In genomic region chr11:12066799-12067508, GRCh38 we compare ENCODE assay signal across 8 cellular contexts. TPM values are rescaled to one million over a fixed set of nuclear protein-coding genes. Genes with fewer than 3 reads are reported as not detected.
A peak's percentile ranks its signal among the peaks of the same experiment; 100 is the strongest.
DNase-seq lines count a peak whose midpoint lies in the region; ATAC-seq and TF ChIP-seq lines count a peak whose summit lies in the region.

No MANE protein-coding gene starts in this region.

- RAD21 ChIA-PET in HCT116 (lab: Charles Lee; ENCODE audit: low non-redundant PET in 1 of 2, low total read pairs in 2 of 2, uncharacterized antibody in 2 of 2, unreplicated experiment in 2 of 2), result interaction anchor here in 1 of 2 experiments (1.3 kb wide), 1 partner anchor 21 kb away, joined by 4 read pairs; no protein-coding TSS in a partner anchor

- H3K9me2 ChIP-seq in HCT116 (ENCODE audit: insufficient read depth), result no peaks in the 10 kb centered on the region
- no peaks in the 10 kb centered on the region for H3K9me2 ChIP-seq in PC-9 (ENCODE audit: insufficient read depth)

- 23 to 38% methylated on average over 8 of the region's 8 CpGs for WGBS in sigmoid colon, 2 donors

- no peak for TF ChIP-seq CTCF in HCT116 (IDR thresholded peaks at IDR 0.05 in 2 of 3, conservative IDR thresholded peaks at IDR 0.05 in 1 of 3; ENCODE audit: borderline replicate concordance in 1 of 3, insufficient read depth in 1 of 3, low read depth in 2 of 3, low read length in 2 of 3)
- no peak for TF ChIP-seq CTCF in PC-9 (conservative IDR thresholded peaks at IDR 0.05)
- TF ChIP-seq CTCF in sigmoid colon (IDR thresholded peaks at IDR 0.05), result no peak

- H3K4me1 ChIP-seq in HCT116 (ENCODE audit: control insufficient read depth in 1 of 2, insufficient read depth in 2 of 2, low read length in 2 of 2) (peaks cover 31 to 50% of the 10 kb centered on the region in 2 experiments), PC-9 (replicated peaks; ENCODE audit: insufficient read depth) (peaks cover 39% of the 10 kb centered on the region), sigmoid colon (peaks cover 0 to 30% (median 22%) of the 10 kb centered on the region in 4 donors)

- no peak overlapping the region for H3K4me3 Mint-ChIP-seq in activated naive CD8-positive, alpha-beta T cell treated with anti-CD3 and anti-CD28 coated beads for 36 hours

- H3K36me3 ChIP-seq in HCT116 (ENCODE audit: control insufficient read depth in 1 of 2, insufficient read depth in 2 of 2, low read length in 2 of 2), result no peaks in the 10 kb centered on the region
- H3K36me3 ChIP-seq in PC-9 (ENCODE audit: low read depth), result no peaks in the 10 kb centered on the region
- H3K36me3 ChIP-seq in sigmoid colon, result no peaks in the 10 kb centered on the region

- H4K20me1 ChIP-seq in HCT116 (ENCODE audit: insufficient read depth) (no peaks in the 10 kb centered on the region), PC-9 (ENCODE audit: insufficient read depth) (no peaks in the 10 kb centered on the region)

- H3K4me3 ChIP-seq in HCT116 (replicated peaks in 1 of 2; ENCODE audit: low read depth in 1 of 2, low read length in 2 of 2) (peak overlapping the region in 1 of 2 experiments; percentile 30; a peak in 2 of 4 replicates), PC-9 (peak overlapping the region; percentile 26; the same call in 1 of the 2 replicates), sigmoid colon (no peak overlapping the region)

- ATAC-seq in HCT116, result peak; percentile 49

- H3K27ac Mint-ChIP-seq in activated naive CD8-positive, alpha-beta T cell treated with anti-CD3 and anti-CD28 coated beads for 36 hours, result no peak overlapping the region

- H3K4me1 Mint-ChIP-seq in activated naive CD8-positive, alpha-beta T cell treated with anti-CD3 and anti-CD28 coated beads for 36 hours, result no peaks in the 10 kb centered on the region

- no peaks in the 10 kb centered on the region for H3K9me3 ChIP-seq in HCT116 (ENCODE audit: control insufficient read depth in 1 of 2, insufficient read depth in 1 of 2, low read depth in 1 of 2, low read length in 2 of 2)
- H3K9me3 ChIP-seq in PC-9 (ENCODE audit: insufficient read depth, low read depth), result no peaks in the 10 kb centered on the region
- H3K9me3 ChIP-seq in sigmoid colon, result no peaks in the 10 kb centered on the region

- BruUV-seq in HCT116 (replicated peaks; lab: Mats Ljungman, UMichigan) (TSS peak; percentile 93), PC-9 (replicated peaks; lab: Mats Ljungman, UMichigan) (TSS peak; percentile 79)

- peaks cover 19% of the 10 kb centered on the region for H3F3A ChIP-seq in PC-9 (ENCODE audit: insufficient read depth, low read depth)

- POLR2A ChIA-PET in HCT116 (lab: Charles Lee) (interaction anchor here (0.7 to 5.3 kb wide), 5 partner anchors 11 to 112 kb away, joined by 3 to 43 read pairs (median 4); no protein-coding TSS in a partner anchor), PC-9 (lab: Charles Lee; ENCODE audit: unreplicated experiment) (interaction anchor here (0.6 to 1.7 kb wide), 3 partner anchors 20 to 36 kb away, joined by 3 to 33 read pairs (median 7); no protein-coding TSS in a partner anchor)

- no peak overlapping the region for H2AFZ ChIP-seq in HCT116 (ENCODE audit: low read depth, low read length, poor library complexity, severe bottlenecking)
- H2AFZ ChIP-seq in PC-9, result no peak overlapping the region; the same call in 1 of the 2 replicates

- CTCF ChIA-PET in HCT116 (lab: Charles Lee) (interaction anchor here (1.5 to 2.2 kb wide), 3 partner anchors 16 to 222 kb away, joined by 4 to 6 read pairs (median 5); no protein-coding TSS in a partner anchor), PC-9 (lab: Charles Lee) (interaction anchor here (1.0 to 1.4 kb wide), 2 partner anchors 20 to 23 kb away, joined by 3 read pairs; no protein-coding TSS in a partner anchor)

- TF ChIP-seq POLR2A in HCT116 (IDR thresholded peaks at IDR 0.05; ENCODE audit: borderline replicate concordance, extremely low read depth, insufficient read depth, insufficient read length), result no peak
- TF ChIP-seq POLR2A in sigmoid colon (IDR thresholded peaks at IDR 0.05), result no peak

- TF ChIP-seq RAD21 in HCT116 (IDR thresholded peaks at IDR 0.05; ENCODE audit: low read depth), result no peak

- H3K79me2 ChIP-seq in HCT116 (ENCODE audit: insufficient read depth, low read length), result no peaks in the 10 kb centered on the region
- H3K79me2 ChIP-seq in PC-9 (ENCODE audit: low read depth), result no peaks in the 10 kb centered on the region

- H3K27me3 Mint-ChIP-seq in activated naive CD8-positive, alpha-beta T cell treated with anti-CD3 and anti-CD28 coated beads for 36 hours, result peaks cover 4% of the 10 kb centered on the region

- no peak for DNase-seq in HCT116 (ENCODE audit: low read depth, low spot score)
- DNase-seq in PC-9, result peak; percentile 41 to 85
- DNase-seq in head of caudate nucleus, result peak in 30 of 42 donors; percentile 22 to 72 (median 46)
- DNase-seq in sigmoid colon, result peak; percentile 87
- no peak for DNase-seq in NCI-H2029 treated with DMSO at 0.1 percent for 48 hours (lab: John Stamatoyannopoulos, UW)
- no peak for DNase-seq in activated CD4-positive, alpha-beta T cell treated with anti-CD3 and anti-CD28 coated beads, Interleukin-2, amount 50 U/mL, for 48 hours
- no peak for DNase-seq in posterior vena cava (ENCODE audit: low spot score)
- no peak for DNase-seq in activated naive CD8-positive, alpha-beta T cell treated with anti-CD3 and anti-CD28 coated beads for 36 hours

- peak overlapping the region; percentile 72 for H3K4me2 ChIP-seq in HCT116 (ENCODE audit: low read length)
- peak overlapping the region; percentile 70 for H3K4me2 ChIP-seq in PC-9

- peak overlapping the region; percentile 57 for H3K9ac ChIP-seq in HCT116 (ENCODE audit: low read length)

- peak; percentile 42 to 93 (median 72) for TF ChIP-seq EP300 in sigmoid colon (IDR thresholded peaks at IDR 0.05)

- H3K27ac ChIP-seq in HCT116 (ENCODE audit: low read depth, low read length) (peak overlapping the region; percentile 82), PC-9 (peak overlapping the region; percentile 94), sigmoid colon (peak overlapping the region; percentile 71 to 85 (median 78))

- no peaks in the 10 kb centered on the region for H3K9me3 Mint-ChIP-seq in activated naive CD8-positive, alpha-beta T cell treated with anti-CD3 and anti-CD28 coated beads for 36 hours

- intact Hi-C loops in HCT116 (cut with micrococcal nuclease) (loop anchor here (1.0 kb wide), 1 partner anchor 23 kb away; no protein-coding TSS in a partner anchor), PC-9 (cut with micrococcal nuclease; ENCODE audit: unreplicated experiment) (loop anchor here (2.0 to 5.0 kb wide), 3 partner anchors 20 to 180 kb away; no protein-coding TSS in a partner anchor), head of caudate nucleus (cut with DNase I) (no loop called here), sigmoid colon (cut with DNase I) (loop anchor here (5.0 kb wide), 3 partner anchors 40 to 200 kb away; no protein-coding TSS in a partner anchor), posterior vena cava (cut with DNase I) (loop anchor here in 1 of 2 donors (5.0 kb wide), 1 partner anchor 1100 kb away; no protein-coding TSS in a partner anchor)

- no peaks in the 10 kb centered on the region for H3K36me3 Mint-ChIP-seq in activated naive CD8-positive, alpha-beta T cell treated with anti-CD3 and anti-CD28 coated beads for 36 hours

- no peaks in the 10 kb centered on the region for H3K27me3 ChIP-seq in HCT116 (ENCODE audit: insufficient read depth, low read length)
- no peaks in the 10 kb centered on the region for H3K27me3 ChIP-seq in PC-9 (ENCODE audit: insufficient read depth, low read depth)
- no peaks in the 10 kb centered on the region for H3K27me3 ChIP-seq in sigmoid colon

TF ChIP-seq in HCT116, 20 proteins besides CTCF, POLR2A, EP300 and RAD21:
- TF ChIP-seq, protein P1, sequence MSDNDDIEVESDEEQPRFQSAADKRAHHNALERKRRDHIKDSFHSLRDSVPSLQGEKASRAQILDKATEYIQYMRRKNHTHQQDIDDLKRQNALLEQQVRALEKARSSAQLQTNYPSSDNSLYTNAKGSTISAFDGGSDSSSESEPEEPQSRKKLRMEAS (IDR thresholded peaks at IDR 0.05), result no peak
- TF ChIP-seq YY1 (IDR thresholded peaks at IDR 0.05; ENCODE audit: extremely low read depth, insufficient replicate concordance, low read depth, low read length), result no peak
- TF ChIP-seq CEBPB (IDR thresholded peaks at IDR 0.05; ENCODE audit: low read depth), result peak; percentile 37; the same call in 1 of the 2 replicates
TF ChIP-seq in HCT116: peak in this region for 1.

RNA-seq across cellular contexts. Expression of gene MICAL2, which starts 43.4 kb away (rescaled TPM):
- 37.4 TPM for total RNA-seq in HCT116 (2021; ENCODE audit: unreplicated experiment)
- polyA plus RNA-seq in HCT116 (2012), result 31.3 and 42.8 TPM in 2 replicates
- 30.5 and 32.4 TPM in 2 replicates for total RNA-seq in PC-9 (2021)
- 100 to 1,000 TPM; 115 to 145 (median 130) TPM for total RNA-seq in sigmoid colon
- 10 to 100 TPM; 36.6 to 92.2 (median 91.1) TPM for polyA plus RNA-seq in sigmoid colon
- total RNA-seq in posterior vena cava, result 100 to 1,000 TPM; 151 to 231 TPM
- 10 to 100 TPM; 54.4 to 59.7 TPM for total RNA-seq in activated naive CD8-positive, alpha-beta T cell treated with anti-CD3 and anti-CD28 coated beads for 36 hours

RNA-seq across cellular contexts. Expression of gene DKK3, which starts 58.5 kb away (rescaled TPM):
- total RNA-seq in HCT116 (2021; ENCODE audit: unreplicated experiment), result 0.49 TPM
- polyA plus RNA-seq in HCT116 (2012), result 0.20 TPM in 1 of 2 replicates, not detected in the other
- 11.5 and 13.9 TPM in 2 replicates for total RNA-seq in PC-9 (2021)
- total RNA-seq in sigmoid colon, result 100 to 1,000 TPM in 2 of 4 donors, 10 to 100 TPM in 2; 83.6 to 181 (median 95.0) TPM
- 10 to 100 TPM in 1 of 3 donors, 1 to 10 TPM in 2; 6.0 to 15.2 (median 9.0) TPM for polyA plus RNA-seq in sigmoid colon
- total RNA-seq in posterior vena cava, result 100 to 1,000 TPM; 117 to 138 TPM
- under 1 TPM in 1 of 2 experiments, not detected in 1; 0.46 TPM for total RNA-seq in activated naive CD8-positive, alpha-beta T cell treated with anti-CD3 and anti-CD28 coated beads for 36 hours

Comparison
In these comparisons a context has a peak if more than half of its experiments do, and no peak if none do; other contexts are left out.
1. DNase-seq: peak in PC-9 (2 of 2), head of caudate nucleus (30 of 42) and sigmoid colon (single experiment); none in HCT116 (single experiment), NCI-H2029 treated with DMSO at 0.1 percent for 48 hours (single experiment), activated CD4-positive, alpha-beta T cell treated with anti-CD3 and anti-CD28 coated beads, Interleukin-2, amount 50 U/mL, for 48 hours (0 of 2), posterior vena cava (single experiment) and activated naive CD8-positive, alpha-beta T cell treated with anti-CD3 and anti-CD28 coated beads for 36 hours (single experiment).
2. Peak in every context shown above with its lines, with median percentiles within 50 percentile points of each other: H3K27ac ChIP-seq.